In genomic region chr19:50204811-50205675, GRCh38 we compare ENCODE assay signal across 9 cellular contexts. TPM values are rescaled to one million over a fixed set of nuclear protein-coding genes. Genes with fewer than 3 reads are reported as not detected.
DNase-seq lines count a peak whose midpoint lies in the region; ATAC-seq, FAIRE-seq and TF ChIP-seq lines count a peak whose summit lies in the region.
"Had no signal": no experiment of that assay in that cellular context is flagged by ENCODE, and none has a peak within 500 bp of the region (broad histone marks: within the 10 kb centered on the region; RNA-seq: fewer than 3 reads in every experiment).

No MANE protein-coding gene starts in this region.

- H3K9me3 Mint-ChIP-seq in glutamatergic neuron (ENCODE audit: unreplicated experiment) (peaks cover 5% of the 10 kb centered on the region), CD14-positive monocyte (peaks cover 0 to 20% (median 9%) of the 10 kb centered on the region in 7 donors)
- H3K9me3 Mint-ChIP-seq: activated naive CD8-positive, alpha-beta T cell treated with anti-CD3 and anti-CD28 coated beads, Interleukin-2, amount 10 ng/mL, durations not matched to agents 7 days and 5 days had no signal

- H3K4me3 Mint-ChIP-seq in glutamatergic neuron (ENCODE audit: unreplicated experiment) (peak overlapping the region; percentile 71), CD14-positive monocyte (peak overlapping the region in 1 of 2 donors; percentile 66)
- H3K4me3 Mint-ChIP-seq: activated naive CD8-positive, alpha-beta T cell treated with anti-CD3 and anti-CD28 coated beads, Interleukin-2, amount 10 ng/mL, durations not matched to agents 7 days and 5 days had no signal

- 5% methylated on average over 40 to 49 of the region's 49 CpGs for WGBS in pancreas, 2 donors

- H3K4me1 ChIP-seq in pancreas = peaks cover 0 to 8% (median 6%) of the 10 kb centered on the region in 3 donors

- no peaks in the 10 kb centered on the region; the same call in 1 of the 2 replicates for H3K27me3 ChIP-seq in GM06990 (replicated peaks; ENCODE audit: control insufficient read depth, insufficient read depth, low read length)
- no peaks in the 10 kb centered on the region for H3K27me3 ChIP-seq in pancreas

- H3K36me3 Mint-ChIP-seq in glutamatergic neuron (ENCODE audit: unreplicated experiment) (no peaks in the 10 kb centered on the region), CD14-positive monocyte (no peaks in the 10 kb centered on the region)
- H3K36me3 Mint-ChIP-seq: activated naive CD8-positive, alpha-beta T cell treated with anti-CD3 and anti-CD28 coated beads, Interleukin-2, amount 10 ng/mL, durations not matched to agents 7 days and 5 days had no signal

- intact Hi-C loops in pancreas (cut with DNase I) (no loop called here), CD14-positive monocyte (cut with micrococcal nuclease) (no loop called here)

- H3K4me1 Mint-ChIP-seq in glutamatergic neuron (ENCODE audit: low read depth, unreplicated experiment) (no peaks in the 10 kb centered on the region), CD14-positive monocyte (no peaks in the 10 kb centered on the region)
- H3K4me1 Mint-ChIP-seq: activated naive CD8-positive, alpha-beta T cell treated with anti-CD3 and anti-CD28 coated beads, Interleukin-2, amount 10 ng/mL, durations not matched to agents 7 days and 5 days had no signal

- H3K9me3 ChIP-seq in pancreas = no peaks in the 10 kb centered on the region

- H3K27ac Mint-ChIP-seq in glutamatergic neuron (ENCODE audit: unreplicated experiment) = no peak overlapping the region
- no peak overlapping the region for H3K27ac Mint-ChIP-seq in CD14-positive monocyte
- H3K27ac Mint-ChIP-seq: activated naive CD8-positive, alpha-beta T cell treated with anti-CD3 and anti-CD28 coated beads, Interleukin-2, amount 10 ng/mL, durations not matched to agents 7 days and 5 days had no signal

- H3K27me3 Mint-ChIP-seq in glutamatergic neuron (ENCODE audit: unreplicated experiment) = peaks cover 2% of the 10 kb centered on the region
- peaks cover 58 to 68% (median 60%) of the 10 kb centered on the region in 3 donors for H3K27me3 Mint-ChIP-seq in CD14-positive monocyte (ENCODE audit: low read depth in 3 of 3)

- no peak for TF ChIP-seq POLR2A in GM12892 (IDR thresholded peaks at IDR 0.05; ENCODE audit: low read depth, low read length)

- FAIRE-seq in pancreas (lab: Jason Lieb, UNC) (no peak), GM12892 (lab: Jason Lieb, UNC) (no peak), HTR-8/SVneo (lab: Jason Lieb, UNC) (no peak)

- peak; percentile 24 for DNase-seq in GM06990 (ENCODE audit: extremely low read depth, insufficient read length)
- DNase-seq in NCI-H2196 treated with DMSO at 0.1 percent for 48 hours (lab: John Stamatoyannopoulos, UW; ENCODE audit: unreplicated experiment) = peak; percentile 82
- peak; percentile 50 for DNase-seq in glutamatergic neuron
- DNase-seq in pancreas = peak; percentile 90 to 96 (median 94)
- no peak for DNase-seq in GM12892 (ENCODE audit: insufficient read length)
- DNase-seq in HTR-8/SVneo (ENCODE audit: insufficient read length, low spot score) = no peak
- DNase-seq in GOT3 (lab: John Stamatoyannopoulos, UW) = no peak
- no peak for DNase-seq in CD14-positive monocyte (ENCODE audit: low spot score)
- DNase-seq: activated naive CD8-positive, alpha-beta T cell treated with anti-CD3 and anti-CD28 coated beads, Interleukin-2, amount 10 ng/mL, durations not matched to agents 7 days and 5 days had no signal

- no peak overlapping the region for H3K4me3 ChIP-seq in GM06990 (replicated peaks; ENCODE audit: low read depth, low read length)
- peak overlapping the region; percentile 18 to 56 (median 40) for H3K4me3 ChIP-seq in pancreas

- TF ChIP-seq CTCF in GM06990 (IDR thresholded peaks at IDR 0.05; ENCODE audit: insufficient read depth, low read length, poor library complexity, severe bottlenecking) = no peak
- no peak for TF ChIP-seq CTCF in glutamatergic neuron (IDR thresholded peaks at IDR 0.05; ENCODE audit: partially characterized antibody, unreplicated experiment)
- TF ChIP-seq CTCF in pancreas (IDR thresholded peaks at IDR 0.05) = no peak
- TF ChIP-seq CTCF in CD14-positive monocyte (IDR thresholded peaks at IDR 0.05) = no peak

- H3K36me3 ChIP-seq in GM06990 (ENCODE audit: control insufficient read depth, insufficient read depth, low read length) (no peaks in the 10 kb centered on the region), pancreas (no peaks in the 10 kb centered on the region)

- peak; percentile 83 to 92 (median 86) for ATAC-seq in pancreas

- H3K27ac ChIP-seq in pancreas = peak overlapping the region; percentile 67 to 89 (median 82)

RNA-seq across cellular contexts. Expression of gene MYH14, which starts 1.6 kb away (rescaled TPM):
- total RNA-seq in glutamatergic neuron (ENCODE audit: unreplicated experiment) (0.59 TPM), pancreas (10 to 100 TPM; 30.7 to 75.7 (median 34.4) TPM)
- polyA plus RNA-seq in pancreas (10 to 100 TPM; 21.4 to 74.4 TPM), CD14-positive monocyte (not detected)
- polyA plus RNA-seq in GM12892 (2012; ENCODE audit: missing spikeins) = not detected
- total RNA-seq: activated naive CD8-positive, alpha-beta T cell treated with anti-CD3 and anti-CD28 coated beads, Interleukin-2, amount 10 ng/mL, durations not matched to agents 7 days and 5 days had no signal

RNA-seq across cellular contexts. Expression of gene IZUMO2, which starts 42.0 kb away (rescaled TPM):
- total RNA-seq in glutamatergic neuron (ENCODE audit: unreplicated experiment) (not detected), pancreas (not detected)
- polyA plus RNA-seq in pancreas (not detected), CD14-positive monocyte (not detected)
- not detected for polyA plus RNA-seq in GM12892 (2012; ENCODE audit: missing spikeins)
- total RNA-seq: activated naive CD8-positive, alpha-beta T cell treated with anti-CD3 and anti-CD28 coated beads, Interleukin-2, amount 10 ng/mL, durations not matched to agents 7 days and 5 days had no signal

Comparison
In these comparisons a context has a peak if more than half of its experiments do, and no peak if none do; other contexts are left out.
1. DNase-seq: peak in GM06990 (single experiment), NCI-H2196 treated with DMSO at 0.1 percent for 48 hours (single experiment), glutamatergic neuron (single experiment) and pancreas (6 of 6); none in GM12892 (single experiment), HTR-8/SVneo (single experiment), GOT3 (single experiment) and CD14-positive monocyte (single experiment).
2. RNA of gene MYH14, which starts 1.6 kb away (total RNA-seq): 30.7 to 75.7 TPM in pancreas; 0.59 TPM in glutamatergic neuron (single experiment); every median in the first group is over 10 times any median in the second.